Comparison of ENCODE assay signal across 10 cellular contexts in genomic region chr3:34011171-34012101, GRCh38.
DNase-seq lines count a peak whose midpoint lies in the region; FAIRE-seq and TF ChIP-seq lines count a peak whose summit lies in the region.
"Had no signal": no experiment of that assay in that cellular context is flagged by ENCODE, and none has a peak within 500 bp of the region (broad histone marks: within the 10 kb centered on the region; RNA-seq: fewer than 3 reads in every experiment).

No MANE protein-coding gene starts in this region.

- intact Hi-C loops in sigmoid colon (cut with DNase I): no loop called here

- TF ChIP-seq CTCF in D721Med (IDR thresholded peaks at IDR 0.05; ENCODE audit: insufficient read depth, missing control alignments) (peak; percentile 2), astrocyte (IDR thresholded peaks at IDR 0.05; ENCODE audit: insufficient read depth, low read depth, low read length) (no peak), sigmoid colon (IDR thresholded peaks at IDR 0.05) (no peak)

- H3K4me3 Mint-ChIP-seq in astrocyte (ENCODE audit: unreplicated experiment): no peak overlapping the region
- no peak overlapping the region for H3K4me3 Mint-ChIP-seq in activated CD4-positive, alpha-beta memory T cell treated with anti-CD3 and anti-CD28 coated beads, Interleukin-2, amount 10 ng/mL, durations not matched to agents 7 days and 5 days
- H3K4me3 Mint-ChIP-seq: immature natural killer cell had no signal

- H3K27me3 ChIP-seq in HUES48 (ENCODE audit: control insufficient read depth, insufficient read depth, low read length) (no peaks in the 10 kb centered on the region), astrocyte (ENCODE audit: insufficient read depth, low read length) (no peaks in the 10 kb centered on the region), sigmoid colon (no peaks in the 10 kb centered on the region)

- H3K4me1 ChIP-seq in HUES48 (ENCODE audit: control insufficient read depth, insufficient read depth, low read length) (peaks cover 18% of the 10 kb centered on the region), astrocyte (ENCODE audit: insufficient read depth, low read length) (peaks cover 46% of the 10 kb centered on the region), mesodermal cell (ENCODE audit: control insufficient read depth, insufficient read depth, low read length, poor library complexity, severe bottlenecking) (peaks cover 57% of the 10 kb centered on the region), sigmoid colon (peaks cover 0 to 8% (median 4%) of the 10 kb centered on the region in 4 donors)

- no peaks in the 10 kb centered on the region for H3K36me3 ChIP-seq in HUES48 (ENCODE audit: control insufficient read depth, insufficient read depth, low read length)
- no peaks in the 10 kb centered on the region for H3K36me3 ChIP-seq in astrocyte (ENCODE audit: insufficient read depth, low read length)
- no peaks in the 10 kb centered on the region for H3K36me3 ChIP-seq in mesodermal cell (ENCODE audit: control insufficient read depth, insufficient read depth, low read length)
- no peaks in the 10 kb centered on the region for H3K36me3 ChIP-seq in sigmoid colon

- H3K27me3 Mint-ChIP-seq in astrocyte (ENCODE audit: low read depth, unreplicated experiment): no peaks in the 10 kb centered on the region
- no peaks in the 10 kb centered on the region for H3K27me3 Mint-ChIP-seq in activated CD4-positive, alpha-beta memory T cell treated with anti-CD3 and anti-CD28 coated beads, Interleukin-2, amount 10 ng/mL, durations not matched to agents 7 days and 5 days

- no peaks in the 10 kb centered on the region for H3K36me3 Mint-ChIP-seq in astrocyte (ENCODE audit: low read depth, unreplicated experiment)
- no peaks in the 10 kb centered on the region for H3K36me3 Mint-ChIP-seq in activated CD4-positive, alpha-beta memory T cell treated with anti-CD3 and anti-CD28 coated beads, Interleukin-2, amount 10 ng/mL, durations not matched to agents 7 days and 5 days (ENCODE audit: low read depth)
- H3K36me3 Mint-ChIP-seq: immature natural killer cell had no signal

- TF ChIP-seq EP300 in sigmoid colon (IDR thresholded peaks at IDR 0.05): no peak

- CTCF ChIA-PET in activated CD4-positive, alpha-beta memory T cell treated with anti-CD3 and anti-CD28 coated beads, Interleukin-2, amount 10 ng/mL, durations not matched to agents 7 days and 5 days (lab: Charles Lee): no interaction called here

- H3K9me3 ChIP-seq in HUES48 (ENCODE audit: control insufficient read depth, insufficient read depth, low read length) (no peaks in the 10 kb centered on the region), astrocyte (ENCODE audit: insufficient read depth, low read depth, low read length) (no peaks in the 10 kb centered on the region), mesodermal cell (ENCODE audit: control insufficient read depth, low read length) (no peaks in the 10 kb centered on the region), sigmoid colon (no peaks in the 10 kb centered on the region)

- H3K9ac ChIP-seq in HUES48 (ENCODE audit: low read depth, low read length) (no peak overlapping the region), astrocyte (ENCODE audit: low read length) (peak overlapping the region; percentile 53)

- H3K27ac ChIP-seq in HUES48 (ENCODE audit: low read depth, low read length) (peak overlapping the region; percentile 81), astrocyte (ENCODE audit: low read depth, low read length) (peak overlapping the region; percentile 84), mesodermal cell (ENCODE audit: low read depth, low read length, severe bottlenecking) (peak overlapping the region; percentile 89), sigmoid colon (peak overlapping the region in 1 of 4 donors; percentile 42)

- no peak overlapping the region for H2AFZ ChIP-seq in astrocyte (ENCODE audit: low read depth, low read length)

- 89 to 92% methylated on average over 2 of the region's 3 CpGs for WGBS in mesodermal cell (ENCODE audit: insufficient coverage in 2 of 2), 2 experiments
- 92 to 95% methylated on average over 3 of the region's 3 CpGs for WGBS in sigmoid colon, 2 donors

- H3K27ac Mint-ChIP-seq in astrocyte (ENCODE audit: unreplicated experiment): peak overlapping the region; percentile 63
- H3K27ac Mint-ChIP-seq in activated CD4-positive, alpha-beta memory T cell treated with anti-CD3 and anti-CD28 coated beads, Interleukin-2, amount 10 ng/mL, durations not matched to agents 7 days and 5 days: no peak overlapping the region

- no peaks in the 10 kb centered on the region for H3K9me3 Mint-ChIP-seq in astrocyte (ENCODE audit: unreplicated experiment)
- no peaks in the 10 kb centered on the region for H3K9me3 Mint-ChIP-seq in activated CD4-positive, alpha-beta memory T cell treated with anti-CD3 and anti-CD28 coated beads, Interleukin-2, amount 10 ng/mL, durations not matched to agents 7 days and 5 days
- H3K9me3 Mint-ChIP-seq: immature natural killer cell had no signal

- DNase-seq in D721Med (ENCODE audit: insufficient read length, low spot score) (no peak), astrocyte (ENCODE audit: low read depth) (peak; percentile 36), KG1 (lab: John Stamatoyannopoulos, UW) (no peak), CD1c-positive myeloid dendritic cell (ENCODE audit: extremely low spot score) (no peak), sigmoid colon (no peak)
- no peak for DNase-seq in activated CD4-positive, alpha-beta memory T cell treated with anti-CD3 and anti-CD28 coated beads, Interleukin-2, amount 10 ng/mL, durations not matched to agents 7 days and 5 days
- DNase-seq: immature natural killer cell had no signal

- no peak for TF ChIP-seq POLR2A in sigmoid colon (IDR thresholded peaks at IDR 0.05)

- no peaks in the 10 kb centered on the region for H4K20me1 ChIP-seq in astrocyte (ENCODE audit: insufficient read depth, low read length)

- peaks cover 31% of the 10 kb centered on the region for H3K4me1 Mint-ChIP-seq in astrocyte (ENCODE audit: low read depth, unreplicated experiment)
- H3K4me1 Mint-ChIP-seq in activated CD4-positive, alpha-beta memory T cell treated with anti-CD3 and anti-CD28 coated beads, Interleukin-2, amount 10 ng/mL, durations not matched to agents 7 days and 5 days: no peaks in the 10 kb centered on the region

- H3K4me2 ChIP-seq in astrocyte (ENCODE audit: low read length): peak overlapping the region; percentile 74

- H3K79me2 ChIP-seq in astrocyte (ENCODE audit: insufficient read depth, low read length): no peaks in the 10 kb centered on the region

- no peak for FAIRE-seq in D721Med (lab: Jason Lieb, UNC)
- no peak for FAIRE-seq in astrocyte (lab: Jason Lieb, UNC)
- FAIRE-seq: colon had no signal

- H3K4me3 ChIP-seq in HUES48 (ENCODE audit: low read depth, low read length) (no peak overlapping the region), astrocyte (ENCODE audit: insufficient read depth, low read depth, low read length) (no peak overlapping the region), mesodermal cell (ENCODE audit: extremely low read depth, insufficient read depth, low read length, poor library complexity, severe bottlenecking) (no peak overlapping the region), sigmoid colon (no peak overlapping the region)

- POLR2A ChIA-PET in activated CD4-positive, alpha-beta memory T cell treated with anti-CD3 and anti-CD28 coated beads, Interleukin-2, amount 10 ng/mL, durations not matched to agents 7 days and 5 days (lab: Charles Lee): no interaction called here
